21 cellular contexts compared by ENCODE assay signal in the genomic region with DNA sequence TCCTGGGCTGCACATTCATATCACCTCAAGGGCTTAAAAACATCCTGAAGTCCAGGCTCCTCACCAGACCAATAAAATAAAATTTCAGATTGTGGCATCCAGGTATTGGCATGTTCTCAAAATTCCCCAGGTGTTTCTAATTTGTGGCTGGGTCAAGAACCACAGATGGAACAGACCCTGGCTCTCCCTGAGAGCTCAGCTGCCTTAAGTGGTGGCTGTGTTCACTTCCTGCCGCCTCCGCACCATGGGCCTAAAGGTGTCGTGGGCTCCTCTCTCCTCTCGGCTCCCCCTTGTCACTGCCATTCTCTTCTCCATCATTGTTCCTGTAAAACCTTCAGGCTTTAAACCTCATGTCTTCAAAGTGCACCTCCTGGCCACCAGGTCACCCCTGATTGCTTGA. TPM values are rescaled to one million over a fixed set of nuclear protein-coding genes. Genes with fewer than 3 reads are reported as not detected.
DNase-seq lines count a peak whose midpoint lies in the region; ATAC-seq and TF ChIP-seq lines count a peak whose summit lies in the region.
"Had no signal": no experiment of that assay in that cellular context is flagged by ENCODE, and none has a peak within 500 bp of the region (broad histone marks: within the 10 kb centered on the region; RNA-seq: fewer than 3 reads in every experiment).

No MANE protein-coding gene starts in this region.

- no peaks in the 10 kb centered on the region for H3K9me3 ChIP-seq in OCI-LY7 (ENCODE audit: low read length)

- no peak overlapping the region for H3K27ac ChIP-seq in OCI-LY7 (ENCODE audit: low read depth, low read length, poor library complexity, severe bottlenecking)
- H3K27ac ChIP-seq: 22Rv1, C4-2B, SK-N-MC had no signal

- H3K4me3 ChIP-seq in OCI-LY7 (ENCODE audit: low read depth, low read length, poor library complexity, severe bottlenecking) = no peak overlapping the region
- H3K4me3 ChIP-seq: SK-N-MC had no signal

- peaks cover 8% of the 10 kb centered on the region for H3K27me3 Mint-ChIP-seq in activated CD8-positive, alpha-beta T cell treated with anti-CD3 and anti-CD28 coated beads, Interleukin-2, amount 10 ng/mL, durations not matched to agents 7 days and 5 days (ENCODE audit: low read depth)
- H3K27me3 Mint-ChIP-seq: IgD-negative memory B cell had no signal

- H3K4me1 Mint-ChIP-seq in activated CD8-positive, alpha-beta T cell treated with anti-CD3 and anti-CD28 coated beads, Interleukin-2, amount 10 ng/mL, durations not matched to agents 7 days and 5 days (ENCODE audit: low read depth) = no peaks in the 10 kb centered on the region
- H3K4me1 Mint-ChIP-seq: IgD-negative memory B cell had no signal

- H3K9me2 ChIP-seq in OCI-LY7 (ENCODE audit: insufficient read depth, low read length) = no peaks in the 10 kb centered on the region

- H3K4me1 ChIP-seq in OCI-LY7 (ENCODE audit: insufficient read depth, low read length, poor library complexity, severe bottlenecking) = no peaks in the 10 kb centered on the region

- CTCF ChIA-PET in activated CD8-positive, alpha-beta T cell treated with anti-CD3 and anti-CD28 coated beads, Interleukin-2, amount 10 ng/mL, durations not matched to agents 7 days and 5 days (lab: Charles Lee) = interaction anchor here (0.7 to 1.2 kb wide), 3 partner anchors 15 to 132 kb away, joined by 3 read pairs; no protein-coding TSS in a partner anchor
- CTCF ChIA-PET in OCI-LY7 (lab: Charles Lee; ENCODE audit: unreplicated experiment) = no interaction called here

- H3K4me3 Mint-ChIP-seq in activated CD8-positive, alpha-beta T cell treated with anti-CD3 and anti-CD28 coated beads, Interleukin-2, amount 10 ng/mL, durations not matched to agents 7 days and 5 days = no peak overlapping the region
- H3K4me3 Mint-ChIP-seq: IgD-negative memory B cell had no signal

- BruUV-seq in OCI-LY7 (replicated peaks; lab: Mats Ljungman, UMichigan) = no TSS peak

- TF ChIP-seq CTCF in OCI-LY7 (conservative IDR thresholded peaks at IDR 0.05; ENCODE audit: low read length) = no peak

- H3K4me2 ChIP-seq in OCI-LY7 (ENCODE audit: low read length) = no peak overlapping the region

- no peaks in the 10 kb centered on the region for H3K36me3 ChIP-seq in OCI-LY7 (ENCODE audit: insufficient read depth, low read length)

- no peak overlapping the region for H3K27ac Mint-ChIP-seq in activated CD8-positive, alpha-beta T cell treated with anti-CD3 and anti-CD28 coated beads, Interleukin-2, amount 10 ng/mL, durations not matched to agents 7 days and 5 days
- H3K27ac Mint-ChIP-seq: IgD-negative memory B cell had no signal

- DNase-seq in DMS79 treated with DMSO at 0.1 percent for 48 hours (lab: John Stamatoyannopoulos, UW) (peak; percentile 3), DMS79 (lab: John Stamatoyannopoulos, UW) (no peak), Daoy (ENCODE audit: low read depth) (peak; percentile 37), NCI-H2029 (lab: John Stamatoyannopoulos, UW) (no peak), OCI-LY7 (ENCODE audit: low spot score) (no peak), posterior vena cava (ENCODE audit: low spot score) (no peak)
- no peak for DNase-seq in activated CD8-positive, alpha-beta T cell treated with anti-CD3 and anti-CD28 coated beads, Interleukin-2, amount 10 ng/mL, durations not matched to agents 7 days and 5 days
- DNase-seq in stimulated activated CD8-positive, alpha-beta memory T cell treated with anti-CD3 and anti-CD28 coated beads, Interleukin-4, amount 100 ng/mL, for 48 hours = peak; percentile 27
- DNase-seq: AML-193; GF-D8; GOT3; NCI-H1105 treated with DMSO at 0.1 percent for 48 hours; NCI-H1694; NCI-H510A; NCI-H748 treated with DMSO at 0.1 percent for 48 hours; NK-92 treated with Interleukin-12 subunit alpha and Interleukin-12 subunit beta, amount 100 ng/mL, for 24 hours; SHP77 had no signal

- no peaks in the 10 kb centered on the region for H3K36me3 Mint-ChIP-seq in activated CD8-positive, alpha-beta T cell treated with anti-CD3 and anti-CD28 coated beads, Interleukin-2, amount 10 ng/mL, durations not matched to agents 7 days and 5 days (ENCODE audit: low read depth)
- H3K36me3 Mint-ChIP-seq: IgD-negative memory B cell had no signal

- no peaks in the 10 kb centered on the region for H3K9me3 Mint-ChIP-seq in activated CD8-positive, alpha-beta T cell treated with anti-CD3 and anti-CD28 coated beads, Interleukin-2, amount 10 ng/mL, durations not matched to agents 7 days and 5 days (ENCODE audit: insufficient read depth)

- ATAC-seq in activated CD8-positive, alpha-beta T cell treated with anti-CD3 and anti-CD28 coated beads, Interleukin-2, amount 10 ng/mL, durations not matched to agents 7 days and 5 days = peak; percentile 33

- intact Hi-C loops in OCI-LY7 (cut with micrococcal nuclease; ENCODE audit: unreplicated experiment) = no loop called here
- intact Hi-C loops in posterior vena cava (cut with DNase I) = loop anchor here in 1 of 2 donors (1.0 kb wide), 1 partner anchor 41 kb away; no protein-coding TSS in a partner anchor

- POLR2A ChIA-PET in activated CD8-positive, alpha-beta T cell treated with anti-CD3 and anti-CD28 coated beads, Interleukin-2, amount 10 ng/mL, durations not matched to agents 7 days and 5 days (lab: Charles Lee) = no interaction called here
- POLR2A ChIA-PET in OCI-LY7 (lab: Charles Lee) = interaction anchor here (0.6 kb wide), 1 partner anchor 71 kb away, joined by 4 read pairs; no protein-coding TSS in a partner anchor

- no peaks in the 10 kb centered on the region for H4K20me1 ChIP-seq in OCI-LY7 (ENCODE audit: insufficient read depth, low read length)

- H3K79me2 ChIP-seq in OCI-LY7 (ENCODE audit: insufficient read depth, low read depth, low read length) = no peaks in the 10 kb centered on the region

- no peak overlapping the region for H2AFZ ChIP-seq in OCI-LY7 (ENCODE audit: low read length)

RNA-seq across cellular contexts. Expression of gene CCNJL, which starts 17.8 kb away (rescaled TPM):
- total RNA-seq in Daoy (2014; rRNA removed; shearing (Covaris generic)) = 6.1 and 7.0 TPM in 2 replicates
- total RNA-seq in activated CD8-positive, alpha-beta T cell treated with anti-CD3 and anti-CD28 coated beads, Interleukin-2, amount 10 ng/mL, durations not matched to agents 7 days and 5 days = under 1 TPM in 1 of 2 experiments, not detected in 1; 0.23 TPM
- total RNA-seq in OCI-LY7 (2014; rRNA removed; shearing (Covaris generic)) = not detected in 2 replicates
- total RNA-seq in OCI-LY7 (2022) = not detected in 2 replicates
- 1 to 10 TPM; 1.0 to 1.2 TPM for total RNA-seq in posterior vena cava

RNA-seq across cellular contexts. Expression of gene C1QTNF2, which starts 40.2 kb away (rescaled TPM):
- 2.8 and 3.0 TPM in 2 replicates for total RNA-seq in Daoy (2014; rRNA removed; shearing (Covaris generic))
- not detected for total RNA-seq in activated CD8-positive, alpha-beta T cell treated with anti-CD3 and anti-CD28 coated beads, Interleukin-2, amount 10 ng/mL, durations not matched to agents 7 days and 5 days
- total RNA-seq in OCI-LY7 (2014; rRNA removed; shearing (Covaris generic)) = not detected in 2 replicates
- total RNA-seq in OCI-LY7 (2022) = not detected in 2 replicates
- total RNA-seq in posterior vena cava = 1 to 10 TPM; 7.1 to 9.7 TPM

Comparison
In these comparisons a context has a peak if more than half of its experiments do, and no peak if none do; other contexts are left out.
1. DNase-seq: peak in DMS79 treated with DMSO at 0.1 percent for 48 hours (single experiment), Daoy (single experiment) and stimulated activated CD8-positive, alpha-beta memory T cell treated with anti-CD3 and anti-CD28 coated beads, Interleukin-4, amount 100 ng/mL, for 48 hours (single experiment); none in DMS79 (single experiment), activated CD8-positive, alpha-beta T cell treated with anti-CD3 and anti-CD28 coated beads, Interleukin-2, amount 10 ng/mL, durations not matched to agents 7 days and 5 days (single experiment), NCI-H2029 (single experiment), OCI-LY7 (single experiment) and posterior vena cava (single experiment).